ENCODE assay signal across 20 cellular contexts in genomic region chr4:47210828-47211227, GRCh38.
A peak's percentile ranks its signal among the peaks of the same experiment; 100 is the strongest.
DNase-seq lines count a peak whose midpoint lies in the region; ATAC-seq, FAIRE-seq and TF ChIP-seq lines count a peak whose summit lies in the region.
"Had no signal": no experiment of that assay in that cellular context is flagged by ENCODE, and none has a peak within 500 bp of the region (broad histone marks: within the 10 kb centered on the region; RNA-seq: fewer than 3 reads in every experiment).

No MANE protein-coding gene starts in this region.

- H3K9me3 ChIP-seq in osteoblast (ENCODE audit: low read depth, low read length) (no peaks in the 10 kb centered on the region), small intestine (ENCODE audit: control insufficient read depth, low read depth) (no peaks in the 10 kb centered on the region)
- H3K9me3 ChIP-seq: HAP-1, Peyer's patch had no signal

- TF ChIP-seq CTCF in D721Med (IDR thresholded peaks at IDR 0.05; ENCODE audit: insufficient read depth, missing control alignments) (no peak), chondrocyte (IDR thresholded peaks at IDR 0.05) (no peak), osteoblast (IDR thresholded peaks at IDR 0.05; ENCODE audit: extremely low read depth, low read depth, low read length) (no peak)

- ATAC-seq in HG02798 (IDR thresholded peaks at IDR 0.05; ENCODE audit: poor library complexity, unreplicated experiment), result peak; percentile 46
- ATAC-seq: HepG2 had no signal

- no peaks in the 10 kb centered on the region for H3K79me2 ChIP-seq in osteoblast (ENCODE audit: insufficient read depth, low read length)

- H3K27ac ChIP-seq in osteoblast (ENCODE audit: low read depth, low read length) (peak overlapping the region; percentile 91), small intestine (ENCODE audit: low read depth in 1 of 2, low read length in 1 of 2) (no peak overlapping the region)
- H3K27ac ChIP-seq: C4-2B, GM23248, Peyer's patch had no signal

- no peaks in the 10 kb centered on the region for H3K36me3 Mint-ChIP-seq in chondrocyte (ENCODE audit: low read depth)

- H3K9me3 Mint-ChIP-seq in chondrocyte (ENCODE audit: low read depth), result no peaks in the 10 kb centered on the region

- peak overlapping the region; percentile 58 for H3K27ac Mint-ChIP-seq in chondrocyte (ENCODE audit: unreplicated experiment)

- peaks cover 59% of the 10 kb centered on the region for H3K4me1 Mint-ChIP-seq in chondrocyte (ENCODE audit: low read depth)

- H3K27me3 Mint-ChIP-seq in chondrocyte (ENCODE audit: low read depth), result no peaks in the 10 kb centered on the region

- no peak for DNase-seq in D721Med (ENCODE audit: insufficient read length, low spot score)
- no peak for DNase-seq in chondrocyte (ENCODE audit: low spot score)
- no peak for DNase-seq in osteoblast (ENCODE audit: insufficient read length, low spot score, missing footprints)
- DNase-seq in small intestine, result no peak
- no peak for DNase-seq in activated T-cell treated with anti-CD3 and anti-CD28 coated beads, Interleukin-2, amount 50 U/mL, for 1 hour
- no peak for DNase-seq in NCI-H2227 treated with DMSO at 0.1 percent for 48 hours (lab: John Stamatoyannopoulos, UW)
- DNase-seq: AML-193; DMS79 treated with DMSO at 0.1 percent for 48 hours; GM23248; KG1; NCI-H1694 treated with DMSO at 0.1 percent for 48 hours; NCI-H345; NCI-H69; NK-92 treated with Interleukin-12 subunit alpha and Interleukin-12 subunit beta, amount 100 ng/mL, for 24 hours; Peyer's patch had no signal

- H3K4me2 ChIP-seq in osteoblast (ENCODE audit: insufficient read depth, low read length), result no peak overlapping the region

- 37 to 57% (median 37%) methylated on average over 3 of the region's 3 CpGs for WGBS in small intestine, 3 donors

- H3K4me1 ChIP-seq in osteoblast (ENCODE audit: insufficient read depth, low read length) (peaks cover 50% of the 10 kb centered on the region), small intestine (ENCODE audit: control insufficient read depth in 2 of 2, insufficient read depth in 1 of 2, low read depth in 1 of 2, low read length in 1 of 2) (no peaks in the 10 kb centered on the region)
- H3K4me1 ChIP-seq: HAP-1, Peyer's patch had no signal

- H3K4me3 ChIP-seq in osteoblast (ENCODE audit: insufficient read depth, low read length) (no peak overlapping the region), small intestine (ENCODE audit: low read depth in 1 of 2, low read length in 2 of 2) (no peak overlapping the region)
- H3K4me3 ChIP-seq: GM23248, HAP-1, Peyer's patch had no signal

- H2AFZ ChIP-seq in osteoblast (ENCODE audit: low read length), result peak overlapping the region; percentile 28
- H2AFZ ChIP-seq: GM23248 had no signal

- H3K27me3 ChIP-seq in osteoblast (ENCODE audit: insufficient read depth, low read length), result no peaks in the 10 kb centered on the region
- H3K27me3 ChIP-seq in small intestine (ENCODE audit: control insufficient read depth in 2 of 2, insufficient read depth in 2 of 2, low read length in 2 of 2), result no peaks in the 10 kb centered on the region
- H3K27me3 ChIP-seq: Peyer's patch had no signal

- H3K36me3 ChIP-seq in osteoblast (ENCODE audit: insufficient read depth, low read length) (no peaks in the 10 kb centered on the region), small intestine (ENCODE audit: control insufficient read depth in 2 of 2, insufficient read depth in 2 of 2, low read length in 2 of 2) (no peaks in the 10 kb centered on the region)
- H3K36me3 ChIP-seq: HAP-1, Peyer's patch had no signal

- FAIRE-seq in D721Med (lab: Jason Lieb, UNC) (peak; percentile 64), small intestine (lab: Jason Lieb, UNC) (no peak)
- FAIRE-seq: GM19239, HepG2 had no signal

- H3K4me3 Mint-ChIP-seq in chondrocyte (ENCODE audit: unreplicated experiment), result no peak overlapping the region

- H4K20me1 ChIP-seq in osteoblast (ENCODE audit: insufficient read depth, low read length), result no peaks in the 10 kb centered on the region
